In the genomic region with DNA sequence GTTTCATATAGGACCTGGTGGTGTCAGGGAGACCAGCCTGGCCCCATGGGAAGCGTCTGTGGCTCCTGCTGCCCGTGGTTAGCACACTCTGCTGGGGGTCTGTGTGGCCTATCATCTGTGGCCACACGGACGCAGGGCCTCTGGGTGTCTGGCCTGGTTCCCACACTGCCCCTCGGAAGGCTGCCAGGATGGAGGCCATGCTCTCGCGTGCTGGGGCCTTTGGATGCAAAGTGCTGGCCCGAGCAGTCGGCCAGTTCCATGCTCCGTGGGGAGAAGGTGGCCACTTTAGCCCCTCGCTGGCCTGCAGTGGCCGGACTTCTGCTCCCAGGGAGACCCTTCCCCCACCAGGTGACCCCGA, we compare ENCODE assay signal across 16 cellular contexts.
"Had no signal": no experiment of that assay in that cellular context is flagged by ENCODE, and none has a peak within 500 bp of the region (broad histone marks: within the 10 kb centered on the region; RNA-seq: fewer than 3 reads in every experiment).

No MANE protein-coding gene starts in this region.

- H3K27me3 ChIP-seq: ascending aorta, hepatocyte, SJSA1, thyroid gland, vagina had no signal

- H3K27me3 Mint-ChIP-seq: activated CD4-positive, alpha-beta memory T cell treated with anti-CD3 and anti-CD28 coated beads for 36 hours; activated CD8-positive, alpha-beta memory T cell treated with anti-CD3 and anti-CD28 coated beads, Interleukin-2, amount 10 ng/mL, durations not matched to agents 7 days and 5 days had no signal

- H3K9me3 ChIP-seq: thyroid gland had no signal

- H3K27ac ChIP-seq: ascending aorta, breast epithelium, hepatocyte, SJSA1, thyroid gland, vagina had no signal

- DNase-seq: activated CD4-positive, alpha-beta memory T cell treated with anti-CD3 and anti-CD28 coated beads for 36 hours; activated CD8-positive, alpha-beta memory T cell treated with anti-CD3 and anti-CD28 coated beads, Interleukin-2, amount 10 ng/mL, durations not matched to agents 7 days and 5 days; activated naive CD4-positive, alpha-beta T cell; activated T-cell treated with anti-CD3 and anti-CD28 coated beads, Interleukin-2, amount 50 U/mL, for 48 hours; occipital lobe; stimulated activated CD4-positive, alpha-beta T cell treated with anti-CD3 and anti-CD28 coated beads, Interleukin-12 subunit alpha, Interleukin-12 subunit beta, amount 100 ng/mL, for 4 hours; stimulated activated CD4-positive, alpha-beta T cell treated with anti-CD3 and anti-CD28 coated beads, Interleukin-2, amount 100 ng/mL, for 24 hours; thyroid gland had no signal

- H3K36me3 ChIP-seq: ascending aorta, breast epithelium, SJSA1, thyroid gland, vagina had no signal

- H3K4me1 Mint-ChIP-seq: activated CD8-positive, alpha-beta memory T cell treated with anti-CD3 and anti-CD28 coated beads, Interleukin-2, amount 10 ng/mL, durations not matched to agents 7 days and 5 days; nephron had no signal

- H3K4me1 ChIP-seq: ascending aorta, breast epithelium, SJSA1, thyroid gland, vagina had no signal

- H3K4me3 ChIP-seq: ascending aorta, breast epithelium, hepatocyte, SJSA1, thyroid gland, vagina had no signal

- H3K27ac Mint-ChIP-seq: activated CD4-positive, alpha-beta memory T cell treated with anti-CD3 and anti-CD28 coated beads for 36 hours; nephron; T-helper 2 cell treated with Interferon-gamma antibody and Interleukin-4, amounts not matched to agents 5 μg/mL and 100 μg/mL, for 36 hours had no signal

- ATAC-seq: activated CD8-positive, alpha-beta memory T cell treated with anti-CD3 and anti-CD28 coated beads, Interleukin-2, amount 10 ng/mL, durations not matched to agents 7 days and 5 days; sciatic nerve had no signal

- H3K4me2 ChIP-seq: hepatocyte had no signal

- H3K4me3 Mint-ChIP-seq: activated CD4-positive, alpha-beta memory T cell treated with anti-CD3 and anti-CD28 coated beads for 36 hours; activated CD8-positive, alpha-beta memory T cell treated with anti-CD3 and anti-CD28 coated beads, Interleukin-2, amount 10 ng/mL, durations not matched to agents 7 days and 5 days; nephron; T-helper 2 cell treated with Interferon-gamma antibody and Interleukin-4, amounts not matched to agents 5 μg/mL and 100 μg/mL, for 36 hours had no signal
